Comparison of ENCODE assay signal across 12 cellular contexts in the genomic region with DNA sequence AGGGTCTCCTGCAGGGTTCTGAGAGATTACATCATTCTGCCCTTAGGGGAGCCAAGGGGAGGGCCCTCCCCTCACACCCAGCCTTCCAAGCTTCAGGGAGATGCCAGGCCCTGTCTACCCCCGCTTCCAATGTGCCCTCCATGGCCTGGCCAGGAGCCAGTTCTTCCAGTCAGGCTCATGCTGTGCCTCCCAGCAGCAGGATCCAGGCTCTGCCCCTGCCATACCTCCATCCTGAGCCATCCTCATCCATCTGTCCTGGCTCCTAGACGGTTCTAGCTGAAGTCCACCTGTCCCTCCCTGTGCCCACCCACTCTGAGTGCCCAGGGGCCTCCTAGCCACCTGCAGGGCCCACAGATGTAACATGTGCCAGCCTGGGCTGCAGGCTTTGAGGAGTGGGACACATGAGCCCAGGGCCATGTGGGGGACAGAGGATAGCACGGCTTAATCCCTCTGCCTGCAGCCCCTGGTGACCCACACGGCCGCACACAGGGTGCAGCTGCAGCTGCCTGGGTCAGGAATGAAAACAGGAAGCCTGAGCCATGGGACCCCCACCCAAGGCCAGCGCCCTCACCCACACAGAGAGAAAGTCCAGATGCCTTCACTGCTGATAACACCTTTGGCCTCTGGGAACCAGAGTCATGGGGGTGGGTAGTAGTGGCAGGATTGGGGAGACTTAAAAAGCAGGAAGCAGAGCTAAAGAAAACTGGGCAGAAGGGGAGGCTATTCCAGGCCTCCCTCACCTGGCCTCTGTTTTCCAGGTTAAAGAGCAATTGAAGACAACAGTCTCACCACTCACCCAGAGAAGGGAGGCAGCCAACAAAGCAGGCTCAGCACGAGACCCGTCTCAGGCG. TPM values are rescaled to one million over a fixed set of nuclear protein-coding genes. Genes with fewer than 3 reads are reported as not detected.
"Had no signal": no experiment of that assay in that cellular context is flagged by ENCODE, and none has a peak within 500 bp of the region (broad histone marks: within the 10 kb centered on the region; RNA-seq: fewer than 3 reads in every experiment).

No MANE protein-coding gene starts in this region.

- DNase-seq: activated CD4-positive, alpha-beta T cell treated with anti-CD3 and anti-CD28 coated beads, Interleukin-2, amount 50 U/mL, for 1 hour; activated T-cell treated with anti-CD3 and anti-CD28 coated beads, Interleukin-2, amount 50 U/mL, for 4 hours; foreskin keratinocyte; stimulated activated CD4-positive, alpha-beta T cell treated with anti-CD3 and anti-CD28 coated beads, Interleukin-12 subunit alpha, Interleukin-12 subunit beta, amount 100 ng/mL, for 4 hours had no signal

- H3K4me3 ChIP-seq: breast epithelium, dorsolateral prefrontal cortex, heart left ventricle, psoas muscle, thoracic aorta had no signal

- H3K27me3 Mint-ChIP-seq: activated naive CD8-positive, alpha-beta T cell; stimulated activated naive CD8-positive, alpha-beta T cell treated with anti-CD3 and anti-CD28 coated beads, Interleukin-15, Interleukin-2, amounts not matched to agents 100 ng/mL and 50 ng/mL, for 24 hours had no signal

- H3K27ac ChIP-seq: breast epithelium, foreskin keratinocyte, psoas muscle, thoracic aorta had no signal

- H3K9me3 Mint-ChIP-seq: activated T-cell treated with anti-CD3 and anti-CD28 coated beads, Interleukin-2, amount 50 U/mL, for 4 hours; stimulated activated naive CD8-positive, alpha-beta T cell treated with anti-CD3 and anti-CD28 coated beads, Interleukin-15, Interleukin-2, amounts not matched to agents 100 ng/mL and 50 ng/mL, for 24 hours; T-helper 2 cell treated with Interferon-gamma antibody and Interleukin-4, amounts not matched to agents 5 μg/mL and 100 μg/mL, for 36 hours had no signal

- H3K9me3 ChIP-seq: psoas muscle, thoracic aorta had no signal

- H3K4me1 ChIP-seq: breast epithelium, foreskin keratinocyte, psoas muscle had no signal

- H3K27me3 ChIP-seq: breast epithelium, dorsolateral prefrontal cortex, foreskin keratinocyte, heart left ventricle had no signal

- H3K4me3 Mint-ChIP-seq: activated naive CD8-positive, alpha-beta T cell; activated T-cell treated with anti-CD3 and anti-CD28 coated beads, Interleukin-2, amount 50 U/mL, for 4 hours; stimulated activated naive CD8-positive, alpha-beta T cell treated with anti-CD3 and anti-CD28 coated beads, Interleukin-15, Interleukin-2, amounts not matched to agents 100 ng/mL and 50 ng/mL, for 24 hours; T-helper 2 cell treated with Interferon-gamma antibody and Interleukin-4, amounts not matched to agents 5 μg/mL and 100 μg/mL, for 36 hours had no signal

- ATAC-seq: activated T-cell treated with anti-CD3 and anti-CD28 coated beads, Interleukin-2, amount 50 U/mL, for 4 hours; foreskin keratinocyte; psoas muscle had no signal

RNA-seq across cellular contexts. Expression of a gene that starts 21.3 kb away (rescaled TPM):
- total RNA-seq: foreskin keratinocyte had no signal
